In genomic region chr9:133563286-133564213, GRCh38 we compare ENCODE assay signal across 13 cellular contexts. TPM values are rescaled to one million over a fixed set of nuclear protein-coding genes. Genes with fewer than 3 reads are reported as not detected.
DNase-seq lines count a peak whose midpoint lies in the region; ATAC-seq lines count a peak whose summit lies in the region.
"Had no signal": no experiment of that assay in that cellular context is flagged by ENCODE, and none has a peak within 500 bp of the region (broad histone marks: within the 10 kb centered on the region; RNA-seq: fewer than 3 reads in every experiment).

No MANE protein-coding gene starts in this region.

- ATAC-seq in Right ventricle myocardium superior (ENCODE audit: poor library complexity) (peak; percentile 52), GM21825 (IDR thresholded peaks at IDR 0.05; ENCODE audit: unreplicated experiment) (no peak), GM19395 (IDR thresholded peaks at IDR 0.05; ENCODE audit: unreplicated experiment) (no peak), GM19452 (IDR thresholded peaks at IDR 0.05; ENCODE audit: unreplicated experiment) (no peak)

- DNase-seq in COR-L47 (lab: John Stamatoyannopoulos, UW) (peak; percentile 20), OCI-M1 (lab: John Stamatoyannopoulos, UW) (peak; percentile 4), Right ventricle myocardium superior (peak; percentile 79), posterior vena cava (ENCODE audit: low spot score) (peak; percentile 89)
- DNase-seq in activated naive CD4-positive, alpha-beta T cell treated with Interleukin-2 at 50 U/mL for 16 hours = no peak
- DNase-seq: cortex of kidney, NCI-H446 treated with DMSO at 0.1 percent for 48 hours, occipital lobe, WERI-Rb-1 had no signal

- intact Hi-C loops in Right ventricle myocardium superior (cut with DNase I) = no loop called here
- intact Hi-C loops in posterior vena cava (cut with DNase I) = no loop called here

RNA-seq across cellular contexts. Expression of gene ADAMTSL2, which starts 29.0 kb away (rescaled TPM):
- 8.1 TPM for total RNA-seq in Right ventricle myocardium superior
- total RNA-seq in posterior vena cava = 10 to 100 TPM in 1 of 2 donors, 1 to 10 TPM in 1; 5.5 to 11.3 TPM
- total RNA-seq: activated T-helper 1 cell treated with anti-CD3 and anti-CD28 coated beads, Interleukin-12 subunit alpha, Interleukin-12 subunit beta, Interleukin-2, Interleukin-4 antibody, amounts not matched to agents 30 ng/mL and 10 ng/mL and 1 ng/mL, durations not matched to agents 14 hours and 24 hours and 36 hours had no signal

RNA-seq across cellular contexts. Expression of gene MYMK, which starts 38.8 kb away (rescaled TPM):
- total RNA-seq in Right ventricle myocardium superior (not detected), posterior vena cava (not detected)
- total RNA-seq: activated T-helper 1 cell treated with anti-CD3 and anti-CD28 coated beads, Interleukin-12 subunit alpha, Interleukin-12 subunit beta, Interleukin-2, Interleukin-4 antibody, amounts not matched to agents 30 ng/mL and 10 ng/mL and 1 ng/mL, durations not matched to agents 14 hours and 24 hours and 36 hours; occipital lobe had no signal

RNA-seq across cellular contexts. Expression of gene FAM163B, which starts 45.6 kb away (rescaled TPM):
- total RNA-seq in Right ventricle myocardium superior = not detected
- not detected for total RNA-seq in posterior vena cava
- total RNA-seq: activated T-helper 1 cell treated with anti-CD3 and anti-CD28 coated beads, Interleukin-12 subunit alpha, Interleukin-12 subunit beta, Interleukin-2, Interleukin-4 antibody, amounts not matched to agents 30 ng/mL and 10 ng/mL and 1 ng/mL, durations not matched to agents 14 hours and 24 hours and 36 hours had no signal
